In the genomic region with DNA sequence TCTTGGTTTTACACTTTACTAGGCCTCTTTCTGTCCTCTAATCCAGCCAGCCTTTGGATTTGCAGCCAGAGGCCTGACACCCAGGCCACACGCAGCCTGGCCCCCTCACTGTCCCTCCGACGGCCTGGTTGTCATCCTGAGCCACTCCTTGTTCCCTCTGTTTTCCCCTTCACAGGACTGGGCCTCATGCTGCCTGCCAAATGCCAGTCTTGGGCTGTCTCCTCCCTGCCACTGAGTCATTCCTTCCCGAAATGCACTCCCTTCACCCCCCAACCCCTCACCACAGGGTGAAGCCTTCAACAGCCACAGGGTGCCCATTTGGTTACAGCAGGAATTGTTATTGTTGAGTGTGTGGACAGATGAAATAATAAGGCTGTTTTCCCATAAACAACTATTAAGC, we compare ENCODE assay signal across 1 cellular context.
TF ChIP-seq lines count a peak whose summit lies in the region.

No MANE protein-coding gene starts in this region.

TF ChIP-seq in GM23338, 12 proteins besides CTCF, POLR2A, EP300 and RAD21 (continued from another document):
- TF ChIP-seq ZNF462 (CRISPR knock-in tag; IDR thresholded peaks at IDR 0.05), result no peak
- TF ChIP-seq ZNF114 (CRISPR knock-in tag; IDR thresholded peaks at IDR 0.05), result no peak
- no peak for TF ChIP-seq STAT1 (IDR thresholded peaks at IDR 0.05; ENCODE audit: unreplicated experiment)
- TF ChIP-seq JUNB (IDR thresholded peaks at IDR 0.05; ENCODE audit: unreplicated experiment), result no peak
- TF ChIP-seq, protein P1, sequence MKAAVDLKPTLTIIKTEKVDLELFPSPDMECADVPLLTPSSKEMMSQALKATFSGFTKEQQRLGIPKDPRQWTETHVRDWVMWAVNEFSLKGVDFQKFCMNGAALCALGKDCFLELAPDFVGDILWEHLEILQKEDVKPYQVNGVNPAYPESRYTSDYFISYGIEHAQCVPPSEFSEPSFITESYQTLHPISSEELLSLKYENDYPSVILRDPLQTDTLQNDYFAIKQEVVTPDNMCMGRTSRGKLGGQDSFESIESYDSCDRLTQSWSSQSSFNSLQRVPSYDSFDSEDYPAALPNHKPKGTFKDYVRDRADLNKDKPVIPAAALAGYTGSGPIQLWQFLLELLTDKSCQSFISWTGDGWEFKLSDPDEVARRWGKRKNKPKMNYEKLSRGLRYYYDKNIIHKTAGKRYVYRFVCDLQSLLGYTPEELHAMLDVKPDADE (IDR thresholded peaks at IDR 0.05), result no peak
- TF ChIP-seq CREB1 (CRISPR knock-in tag; IDR thresholded peaks at IDR 0.05; ENCODE audit: low read depth), result no peak
- TF ChIP-seq ZNF331 (CRISPR knock-in tag; IDR thresholded peaks at IDR 0.05; ENCODE audit: low read depth), result no peak
- TF ChIP-seq POLR2AphosphoS5 (IDR thresholded peaks at IDR 0.05; ENCODE audit: low read depth), result no peak
- TF ChIP-seq NANOG (IDR thresholded peaks at IDR 0.05; ENCODE audit: borderline replicate concordance), result no peak
- no peak for TF ChIP-seq EZH2phosphoT487 (IDR thresholded peaks at IDR 0.05; ENCODE audit: unreplicated experiment)
